8 cellular contexts compared by ENCODE assay signal in the genomic region with DNA sequence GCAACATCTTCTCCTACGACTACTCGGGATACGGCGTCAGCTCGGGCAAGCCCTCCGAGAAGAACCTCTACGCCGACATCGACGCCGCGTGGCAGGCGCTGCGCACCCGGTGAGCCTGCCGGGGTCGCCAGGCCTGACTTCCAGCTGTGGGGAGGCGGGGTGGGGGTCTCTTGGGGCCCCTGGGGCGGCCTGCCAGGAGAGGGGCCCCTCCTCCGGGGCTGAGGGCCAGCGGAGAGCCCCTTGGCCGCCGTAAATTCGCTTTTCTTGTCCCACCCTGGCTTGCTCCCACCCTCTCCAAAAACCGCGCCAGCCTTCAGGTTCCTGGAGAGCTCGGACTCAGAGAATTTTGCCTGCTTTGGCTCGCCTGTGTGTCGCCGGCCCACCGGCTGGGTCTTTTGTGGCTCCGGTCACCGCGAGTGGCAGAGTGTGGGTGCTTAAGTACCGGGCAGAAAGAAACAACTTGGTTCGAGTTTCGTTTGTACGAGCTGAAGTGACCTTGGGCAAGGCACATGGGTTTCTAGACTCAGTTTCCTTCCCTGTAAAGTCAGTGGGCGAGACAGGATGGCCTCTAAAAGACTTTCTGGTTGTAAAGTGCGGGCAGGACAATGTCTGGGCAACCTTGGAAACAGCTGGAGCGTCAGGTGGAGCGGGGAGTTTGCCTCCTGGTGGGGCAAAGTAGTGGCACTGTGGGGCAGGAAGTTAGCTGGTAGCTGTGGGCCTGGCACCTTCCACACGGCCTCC. TPM values are rescaled to one million over a fixed set of nuclear protein-coding genes. Genes with fewer than 3 reads are reported as not detected.
DNase-seq lines count a peak whose midpoint lies in the region; ATAC-seq, FAIRE-seq and TF ChIP-seq lines count a peak whose summit lies in the region.

No MANE protein-coding gene starts in this region.

- ATAC-seq in GM21576 (IDR thresholded peaks at IDR 0.05; ENCODE audit: unreplicated experiment) (peak; percentile 5), Panc1 (peak; percentile 62), HG02588 (IDR thresholded peaks at IDR 0.05; ENCODE audit: unreplicated experiment) (no peak), GM19328 (IDR thresholded peaks at IDR 0.05; ENCODE audit: unreplicated experiment) (no peak)

- H2AFZ ChIP-seq in astrocyte (ENCODE audit: low read depth, low read length), result peak overlapping the region; percentile 93

- POLR2A ChIA-PET in Panc1 (lab: Charles Lee), result interaction anchor here (0.6 kb wide), 1 partner anchor 335 kb away, joined by 4 read pairs; no protein-coding TSS in a partner anchor

- peaks cover 48% of the 10 kb centered on the region for H4K20me1 ChIP-seq in astrocyte (ENCODE audit: insufficient read depth, low read length)

- TF ChIP-seq CTCF in AG09309 (IDR thresholded peaks at IDR 0.05; ENCODE audit: control insufficient read depth, insufficient read depth, low read depth, low read length, missing control alignments), result peak; percentile 52
- peak; percentile 32; the same call in 1 of the 2 replicates for TF ChIP-seq CTCF in Panc1 (IDR thresholded peaks at IDR 0.05)
- TF ChIP-seq CTCF in astrocyte (IDR thresholded peaks at IDR 0.05; ENCODE audit: insufficient read depth, low read depth, low read length), result no peak
- peak in 7 of 11 experiments; percentile 18 to 46 (median 35) for TF ChIP-seq CTCF in spleen (IDR thresholded peaks at IDR 0.05 in 8 of 11, conservative IDR thresholded peaks at IDR 0.05 in 3 of 11)

- H3K27me3 ChIP-seq in Panc1 (ENCODE audit: control insufficient read depth, insufficient read depth, low read length) (no peaks in the 10 kb centered on the region), astrocyte (ENCODE audit: insufficient read depth, low read length) (no peaks in the 10 kb centered on the region), spleen (replicated peaks in 1 of 7) (no peaks in the 10 kb centered on the region)

- H3K27ac Mint-ChIP-seq in astrocyte (ENCODE audit: unreplicated experiment), result peak overlapping the region; percentile 79

- in situ Hi-C loops in Panc1 (cut with HindIII; ENCODE audit: low pct_unique_long_range_greater_than_20kb, low sequenced_read_pairs), result no loop called here

- H3K9me3 Mint-ChIP-seq in astrocyte (ENCODE audit: unreplicated experiment), result no peaks in the 10 kb centered on the region

- no peaks in the 10 kb centered on the region for H3K27me3 Mint-ChIP-seq in astrocyte (ENCODE audit: low read depth, unreplicated experiment)

- no peak for FAIRE-seq in astrocyte (lab: Jason Lieb, UNC)

- H3K27ac ChIP-seq in Panc1 (ENCODE audit: low read length) (peak overlapping the region; percentile 85), astrocyte (ENCODE audit: low read depth, low read length) (no peak overlapping the region), spleen (peak overlapping the region; percentile 15 to 87 (median 80))

- peaks cover 20% of the 10 kb centered on the region for H3K4me1 Mint-ChIP-seq in astrocyte (ENCODE audit: low read depth, unreplicated experiment)

- no peak for TF ChIP-seq POLR2A in spleen (IDR thresholded peaks at IDR 0.05)

- H3K36me3 ChIP-seq in Panc1 (ENCODE audit: control insufficient read depth, insufficient read depth, low read length), result no peaks in the 10 kb centered on the region; the same call in 1 of the 2 replicates
- no peaks in the 10 kb centered on the region for H3K36me3 ChIP-seq in astrocyte (ENCODE audit: insufficient read depth, low read length)
- no peaks in the 10 kb centered on the region for H3K36me3 ChIP-seq in spleen

- CTCF ChIA-PET in Panc1 (lab: Charles Lee), result interaction anchor here (0.6 to 2.7 kb wide), 4 partner anchors 10 to 316 kb away, joined by 3 to 13 read pairs (median 6); no protein-coding TSS in a partner anchor

- 2 to 3% (median 2%) methylated on average over 43 of the region's 43 CpGs for WGBS in spleen, 5 donors

- H3K4me1 ChIP-seq in Panc1 (ENCODE audit: control insufficient read depth, insufficient read depth, low read length) (peaks cover 16% of the 10 kb centered on the region), astrocyte (ENCODE audit: insufficient read depth, low read length) (peaks cover 16% of the 10 kb centered on the region), spleen (peaks cover 9 to 54% (median 34%) of the 10 kb centered on the region in 6 donors)

- H3K79me2 ChIP-seq in astrocyte (ENCODE audit: insufficient read depth, low read length), result peaks cover 50% of the 10 kb centered on the region

- DNase-seq in AG09309 (ENCODE audit: low read depth) (no peak), Panc1 (ENCODE audit: low read depth, low spot score) (no peak), astrocyte (ENCODE audit: low read depth) (no peak), spleen (no peak)

- peak overlapping the region; percentile 98 for H3K4me2 ChIP-seq in astrocyte (ENCODE audit: low read length)

- no TSS peak for BruUV-seq in Panc1 (replicated peaks; lab: Mats Ljungman, UMichigan)

- H3K36me3 Mint-ChIP-seq in astrocyte (ENCODE audit: low read depth, unreplicated experiment), result no peaks in the 10 kb centered on the region

- intact Hi-C loops in Panc1 (cut with micrococcal nuclease; ENCODE audit: unreplicated experiment) (no loop called here), spleen (cut with DNase I; ENCODE audit: low total_unique reads) (loop anchor here (10.0 kb wide), 1 partner anchor 79 kb away; a partner anchor contains a TSS)

- peak overlapping the region; percentile 93 for H3K4me3 Mint-ChIP-seq in astrocyte (ENCODE audit: unreplicated experiment)

- H3K4me3 ChIP-seq in AG09309 (ENCODE audit: control insufficient read depth, low read depth, low read length) (peak overlapping the region; percentile 52), Panc1 (ENCODE audit: low read depth in 2 of 2, low read length in 2 of 2) (peak overlapping the region; percentile 69 to 75), astrocyte (ENCODE audit: insufficient read depth, low read depth, low read length) (peak overlapping the region; percentile 77), iPS-18c (ENCODE audit: insufficient read depth, low read depth, low read length) (peak overlapping the region; percentile 73), spleen (peak overlapping the region; percentile 69 to 91 (median 72))

- H3K9me3 ChIP-seq in Panc1 (ENCODE audit: control insufficient read depth, insufficient read depth, low read depth, low read length), result no peaks in the 10 kb centered on the region
- no peaks in the 10 kb centered on the region for H3K9me3 ChIP-seq in astrocyte (ENCODE audit: insufficient read depth, low read depth, low read length)
- H3K9me3 ChIP-seq in iPS-18c (ENCODE audit: control insufficient read depth, insufficient read depth, low read length), result peaks cover 2% of the 10 kb centered on the region
- no peaks in the 10 kb centered on the region for H3K9me3 ChIP-seq in spleen

- H3K9ac ChIP-seq in astrocyte (ENCODE audit: low read length), result peak overlapping the region; percentile 79

RNA-seq across cellular contexts. Expression of a gene that starts 1.0 kb away (rescaled TPM):
- total RNA-seq in Panc1 (2021; ENCODE audit: unreplicated experiment), result 16.3 TPM
- 10.3 TPM for polyA plus RNA-seq in Panc1 (2012; ENCODE audit: insufficient read length)
- 9.5 and 10.2 TPM in 2 replicates for total RNA-seq in astrocyte
- total RNA-seq in spleen, result 10 to 100 TPM in 6 of 7 donors, 1 to 10 TPM in 1; 9.9 to 17.0 (median 11.7) TPM
- 1 to 10 TPM; 4.2 to 7.8 (median 7.8) TPM for polyA plus RNA-seq in spleen

Comparison
In these comparisons a context has a peak if more than half of its experiments do, and no peak if none do; other contexts are left out.
1. ATAC-seq: peak in GM21576 (single experiment) and Panc1 (single experiment); none in HG02588 (single experiment) and GM19328 (single experiment).
2. Peak in every context shown above with its lines, with median percentiles within 50 percentile points of each other: H3K4me3 ChIP-seq.